ENCODE assay signal across 8 cellular contexts in the genomic region with DNA sequence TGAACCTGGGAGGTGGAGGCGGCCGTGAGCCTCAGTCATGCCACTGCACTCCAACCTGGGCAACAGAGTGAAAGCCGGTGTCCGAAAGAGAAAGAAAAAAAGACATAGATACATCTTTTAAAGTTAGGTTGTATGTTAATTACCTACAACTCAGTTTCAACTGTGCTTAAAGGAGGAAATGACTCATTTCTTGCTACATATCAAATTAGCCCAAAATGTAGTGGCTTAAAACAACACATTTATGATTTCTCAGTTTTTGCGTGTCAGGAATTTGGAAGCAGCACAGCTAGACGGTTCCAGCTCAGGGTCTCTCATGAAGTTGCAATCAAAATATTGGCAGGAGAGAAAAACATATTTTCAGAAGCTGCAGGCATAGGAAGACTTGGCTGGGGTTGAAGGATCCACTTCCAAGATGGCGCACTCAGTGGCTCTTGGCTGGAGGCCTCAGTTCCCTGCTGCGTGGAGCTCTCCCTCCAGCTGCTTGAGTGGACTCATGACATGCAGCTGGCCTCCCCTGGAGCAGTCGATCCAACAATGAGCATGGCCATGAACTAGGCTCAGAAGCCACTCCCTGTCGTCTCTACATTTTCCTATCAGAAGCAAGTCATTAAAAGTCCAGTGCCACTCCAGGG. TPM values are rescaled to one million over a fixed set of nuclear protein-coding genes. Genes with fewer than 3 reads are reported as not detected.
DNase-seq lines count a peak whose midpoint lies in the region; ATAC-seq and TF ChIP-seq lines count a peak whose summit lies in the region.

No MANE protein-coding gene starts in this region.

- H3K36me3 ChIP-seq in heart left ventricle (peaks cover 0 to 28% (median 18%) of the 10 kb centered on the region in 9 donors), HAP-1 (replicated peaks) (peaks cover 82% of the 10 kb centered on the region)

- DNase-seq in activated T-cell treated with anti-CD3 and anti-CD28 coated beads for 48 hours (ENCODE audit: low read depth) (peak; percentile 26), activated T-cell treated with anti-CD3 and anti-CD28 coated beads for 4 hours (no peak), HL-60 (ENCODE audit: low read depth in 1 of 2, low spot score in 1 of 2) (no peak), heart left ventricle (peak; percentile 62 to 79 (median 76)), activated gamma-delta T cell treated with Interleukin-2 at 50 U/mL for 16 hours (no peak), HAP-1 (ENCODE audit: low spot score in 2 of 2) (no peak)
- peak; percentile 25 for DNase-seq in activated effector memory CD4-positive, alpha-beta T cell treated with Interleukin-2 at 50 U/mL for 16 hours
- DNase-seq in stimulated activated effector memory CD8-positive, alpha-beta T cell treated with anti-CD3 and anti-CD28 coated beads, Interleukin-12 subunit alpha, Interleukin-12 subunit beta, amount 100 ng/mL, for 72 hours (ENCODE audit: low spot score in 2 of 2), result peak in 1 of 2 donors; percentile 60

- H3K4me3 Mint-ChIP-seq in stimulated activated effector memory CD8-positive, alpha-beta T cell treated with anti-CD3 and anti-CD28 coated beads, Interleukin-12 subunit alpha, Interleukin-12 subunit beta, amount 100 ng/mL, for 72 hours, result peak overlapping the region; percentile 95

- 63 to 72% (median 66%) methylated on average over 8 to 10 of the region's 10 CpGs for WGBS in heart left ventricle, 4 donors

- no peaks in the 10 kb centered on the region for H3K9me3 Mint-ChIP-seq in stimulated activated effector memory CD8-positive, alpha-beta T cell treated with anti-CD3 and anti-CD28 coated beads, Interleukin-12 subunit alpha, Interleukin-12 subunit beta, amount 100 ng/mL, for 72 hours

- H3K36me3 Mint-ChIP-seq in stimulated activated effector memory CD8-positive, alpha-beta T cell treated with anti-CD3 and anti-CD28 coated beads, Interleukin-12 subunit alpha, Interleukin-12 subunit beta, amount 100 ng/mL, for 72 hours, result peaks cover 99% of the 10 kb centered on the region

- H3K4me1 ChIP-seq in heart left ventricle (peaks cover 0 to 65% (median 41%) of the 10 kb centered on the region in 12 donors), HAP-1 (peaks cover 16% of the 10 kb centered on the region)

- H3K4me1 Mint-ChIP-seq in stimulated activated effector memory CD8-positive, alpha-beta T cell treated with anti-CD3 and anti-CD28 coated beads, Interleukin-12 subunit alpha, Interleukin-12 subunit beta, amount 100 ng/mL, for 72 hours, result peaks cover 48% of the 10 kb centered on the region

- H3K27ac ChIP-seq in HL-60 (replicated peaks) (peak overlapping the region; percentile 30), heart left ventricle (peak overlapping the region in 11 of 12 donors; percentile 67 to 98 (median 73))

- TF ChIP-seq CTCF in HL-60 (IDR thresholded peaks at IDR 0.05; ENCODE audit: insufficient read depth, low read length) (no peak), heart left ventricle (IDR thresholded peaks at IDR 0.05) (no peak)

- in situ Hi-C loops in HAP-1 (cut with MboI; ENCODE audit: low sequenced_read_pairs), result no loop called here

- no peak overlapping the region for H3K4me3 ChIP-seq in HL-60 (replicated peaks; ENCODE audit: insufficient read depth, low read length)
- H3K4me3 ChIP-seq in heart left ventricle, result peak overlapping the region in 1 of 12 donors; percentile 4
- H3K4me3 ChIP-seq in HAP-1, result no peak overlapping the region

- ATAC-seq in heart left ventricle, result peak; percentile 46 to 74 (median 70)
- ATAC-seq in stimulated activated effector memory CD8-positive, alpha-beta T cell treated with anti-CD3 and anti-CD28 coated beads, Interleukin-12 subunit alpha, Interleukin-12 subunit beta, amount 100 ng/mL, for 72 hours, result peak; percentile 57

- H3K9me3 ChIP-seq in heart left ventricle (peaks cover 0 to 8% (median 0%) of the 10 kb centered on the region in 12 donors), HAP-1 (no peaks in the 10 kb centered on the region)

- intact Hi-C loops in heart left ventricle (cut with DNase I), result no loop called here

- H3K27me3 ChIP-seq in HL-60 (ENCODE audit: insufficient read depth, poor library complexity, severe bottlenecking) (no peaks in the 10 kb centered on the region), heart left ventricle (no peaks in the 10 kb centered on the region), HAP-1 (ENCODE audit: low read depth) (no peaks in the 10 kb centered on the region)

- no peak for TF ChIP-seq POLR2A in heart left ventricle (IDR thresholded peaks at IDR 0.05)

- peak overlapping the region; percentile 70 for H3K27ac Mint-ChIP-seq in stimulated activated effector memory CD8-positive, alpha-beta T cell treated with anti-CD3 and anti-CD28 coated beads, Interleukin-12 subunit alpha, Interleukin-12 subunit beta, amount 100 ng/mL, for 72 hours

RNA-seq across cellular contexts. Expression of a gene that starts 7.1 kb away (rescaled TPM):
- 10 to 100 TPM in 8 of 9 donors, 1 to 10 TPM in 1; 4.3 to 30.9 (median 19.0) TPM for total RNA-seq in heart left ventricle
- polyA plus RNA-seq in heart left ventricle, result 10 to 100 TPM in 1 of 2 donors, 1 to 10 TPM in 1; 4.5 to 45.9 TPM

RNA-seq across cellular contexts. Expression of a gene that starts 59.3 kb away (rescaled TPM):
- total RNA-seq in heart left ventricle, result 10 to 100 TPM in 1 of 9 donors, 1 to 10 TPM in 8; 1.7 to 10.7 (median 5.2) TPM
- polyA plus RNA-seq in heart left ventricle, result 1 to 10 TPM; 1.4 to 3.0 TPM

Comparison
In these comparisons a context has a peak if more than half of its experiments do, and no peak if none do; other contexts are left out.
1. DNase-seq: peak in activated T-cell treated with anti-CD3 and anti-CD28 coated beads for 48 hours (single experiment), activated effector memory CD4-positive, alpha-beta T cell treated with Interleukin-2 at 50 U/mL for 16 hours (single experiment) and heart left ventricle (5 of 5); none in activated T-cell treated with anti-CD3 and anti-CD28 coated beads for 4 hours (single experiment), HL-60 (0 of 2), activated gamma-delta T cell treated with Interleukin-2 at 50 U/mL for 16 hours (single experiment) and HAP-1 (0 of 2).